Comparison of ENCODE assay signal across 17 cellular contexts in genomic region chr9:125025584-125025983, GRCh38.
A peak's percentile ranks its signal among the peaks of the same experiment; 100 is the strongest.
DNase-seq lines count a peak whose midpoint lies in the region; ATAC-seq, FAIRE-seq and TF ChIP-seq lines count a peak whose summit lies in the region.
"Had no signal": no experiment of that assay in that cellular context is flagged by ENCODE, and none has a peak within 500 bp of the region (broad histone marks: within the 10 kb centered on the region; RNA-seq: fewer than 3 reads in every experiment).

No MANE protein-coding gene starts in this region.

- no peak overlapping the region for H3K4me3 Mint-ChIP-seq in activated T-cell treated with anti-CD3 and anti-CD28 coated beads, Interleukin-2, amount 50 U/mL, for 24 hours
- H3K4me3 Mint-ChIP-seq in activated T-cell treated with anti-CD3 and anti-CD28 coated beads, Interleukin-2, amount 50 U/mL, for 4 hours, result no peak overlapping the region
- H3K4me3 Mint-ChIP-seq: CD4-positive, alpha-beta memory T cell had no signal

- no peak for DNase-seq in activated T-cell treated with anti-CD3 and anti-CD28 coated beads, Interleukin-2, amount 50 U/mL, for 24 hours
- no peak for DNase-seq in activated T-cell treated with anti-CD3 and anti-CD28 coated beads, Interleukin-2, amount 50 U/mL, for 4 hours
- DNase-seq in H54 (ENCODE audit: insufficient read length, low spot score), result no peak
- DNase-seq in amniotic epithelial cell (ENCODE audit: low read depth), result peak; percentile 3
- peak; percentile 32 for DNase-seq in iris pigment epithelial cell (ENCODE audit: low read depth)
- DNase-seq in stimulated activated CD4-positive, alpha-beta T cell treated with anti-CD3 and anti-CD28 coated beads, Interleukin-12 subunit alpha, Interleukin-12 subunit beta, amount 100 ng/mL, for 4 hours, result no peak
- DNase-seq in COR-L47 (lab: John Stamatoyannopoulos, UW), result no peak
- DNase-seq: BE2C; CD4-positive, alpha-beta memory T cell; MG63; NCI-H1092 treated with DMSO at 0.1 percent for 48 hours; NCI-H1694 treated with DMSO at 0.1 percent for 48 hours; NCI-H69; NK-92 treated with Interleukin-12 subunit alpha and Interleukin-12 subunit beta, amount 100 ng/mL, for 24 hours; OCI-M1; RPMI8226 had no signal

- FAIRE-seq in H54 (lab: Jason Lieb, UNC), result peak; percentile 15
- FAIRE-seq: HepG2 had no signal

- H3K27ac Mint-ChIP-seq in activated T-cell treated with anti-CD3 and anti-CD28 coated beads, Interleukin-2, amount 50 U/mL, for 24 hours, result peak overlapping the region; percentile 79
- H3K27ac Mint-ChIP-seq: CD4-positive, alpha-beta memory T cell had no signal

- TF ChIP-seq POLR2A in H54 (IDR thresholded peaks at IDR 0.05; ENCODE audit: low read depth, low read length), result no peak

- no peak for ATAC-seq in activated T-cell treated with anti-CD3 and anti-CD28 coated beads, Interleukin-2, amount 50 U/mL, for 4 hours
- ATAC-seq: HepG2 had no signal

- no peaks in the 10 kb centered on the region for H3K9me3 Mint-ChIP-seq in activated T-cell treated with anti-CD3 and anti-CD28 coated beads, Interleukin-2, amount 50 U/mL, for 24 hours
- no peaks in the 10 kb centered on the region for H3K9me3 Mint-ChIP-seq in activated T-cell treated with anti-CD3 and anti-CD28 coated beads, Interleukin-2, amount 50 U/mL, for 4 hours
- H3K9me3 Mint-ChIP-seq: CD4-positive, alpha-beta memory T cell had no signal

- H3K27me3 Mint-ChIP-seq in activated T-cell treated with anti-CD3 and anti-CD28 coated beads, Interleukin-2, amount 50 U/mL, for 24 hours, result no peaks in the 10 kb centered on the region
- no peaks in the 10 kb centered on the region for H3K27me3 Mint-ChIP-seq in activated T-cell treated with anti-CD3 and anti-CD28 coated beads, Interleukin-2, amount 50 U/mL, for 4 hours (ENCODE audit: low read depth)
- H3K27me3 Mint-ChIP-seq: CD4-positive, alpha-beta memory T cell had no signal

- peaks cover 47% of the 10 kb centered on the region for H3K36me3 Mint-ChIP-seq in activated T-cell treated with anti-CD3 and anti-CD28 coated beads, Interleukin-2, amount 50 U/mL, for 24 hours (ENCODE audit: low read depth)
- H3K36me3 Mint-ChIP-seq in activated T-cell treated with anti-CD3 and anti-CD28 coated beads, Interleukin-2, amount 50 U/mL, for 4 hours (ENCODE audit: insufficient read depth), result peaks cover 27% of the 10 kb centered on the region

- H3K4me1 Mint-ChIP-seq in activated T-cell treated with anti-CD3 and anti-CD28 coated beads, Interleukin-2, amount 50 U/mL, for 24 hours (ENCODE audit: low read depth), result peaks cover 6% of the 10 kb centered on the region
- no peaks in the 10 kb centered on the region for H3K4me1 Mint-ChIP-seq in activated T-cell treated with anti-CD3 and anti-CD28 coated beads, Interleukin-2, amount 50 U/mL, for 4 hours (ENCODE audit: low read depth)
- H3K4me1 Mint-ChIP-seq: CD4-positive, alpha-beta memory T cell had no signal

Comparison
In these comparisons a context has a peak if more than half of its experiments do, and no peak if none do; other contexts are left out.
1. DNase-seq: peak in amniotic epithelial cell (single experiment) and iris pigment epithelial cell (single experiment); none in activated T-cell treated with anti-CD3 and anti-CD28 coated beads, Interleukin-2, amount 50 U/mL, for 24 hours (single experiment), activated T-cell treated with anti-CD3 and anti-CD28 coated beads, Interleukin-2, amount 50 U/mL, for 4 hours (single experiment), H54 (single experiment), stimulated activated CD4-positive, alpha-beta T cell treated with anti-CD3 and anti-CD28 coated beads, Interleukin-12 subunit alpha, Interleukin-12 subunit beta, amount 100 ng/mL, for 4 hours (single experiment) and COR-L47 (single experiment).